ENCODE assay signal across 7 cellular contexts in genomic region chr1:1318131-1318652, GRCh38. TPM values are rescaled to one million over a fixed set of nuclear protein-coding genes. Genes with fewer than 3 reads are reported as not detected.
A peak's percentile ranks its signal among the peaks of the same experiment; 100 is the strongest.
DNase-seq lines count a peak whose midpoint lies in the region; TF ChIP-seq lines count a peak whose summit lies in the region.
"Had no signal": no experiment of that assay in that cellular context is flagged by ENCODE, and none has a peak within 500 bp of the region (broad histone marks: within the 10 kb centered on the region; RNA-seq: fewer than 3 reads in every experiment).

No MANE protein-coding gene starts in this region.

- TF ChIP-seq CTCF in fibroblast of the aortic adventitia (IDR thresholded peaks at IDR 0.05; ENCODE audit: insufficient read depth, low read length) (no peak), transverse colon (IDR thresholded peaks at IDR 0.05) (no peak)

- peaks cover 0 to 12% (median 5%) of the 10 kb centered on the region in 4 donors for H3K36me3 ChIP-seq in transverse colon

- H3K27ac Mint-ChIP-seq in activated T-cell treated with anti-CD3 and anti-CD28 coated beads, Interleukin-2, amount 50 U/mL, for 24 hours, result peak overlapping the region; percentile 52
- H3K27ac Mint-ChIP-seq: activated naive CD8-positive, alpha-beta T cell treated with anti-CD3 and anti-CD28 coated beads, Interleukin-2, amount 10 ng/mL, durations not matched to agents 7 days and 5 days had no signal

- in situ Hi-C loops in transverse colon (cut with MboI; ENCODE audit: low pct_ligation_motif_present in 1 of 4, low pct_unique_long_range_greater_than_20kb in 1 of 4, low sequenced_read_pairs in 3 of 4), result no loop called here

- H3K27ac ChIP-seq in transverse colon, result peak overlapping the region; percentile 71 to 89 (median 78)

- H3K4me3 ChIP-seq in fibroblast of the aortic adventitia (ENCODE audit: low read depth, low read length), result no peak overlapping the region
- H3K4me3 ChIP-seq in transverse colon, result no peak overlapping the region

- peaks cover 79% of the 10 kb centered on the region for H3K36me3 Mint-ChIP-seq in activated T-cell treated with anti-CD3 and anti-CD28 coated beads, Interleukin-2, amount 50 U/mL, for 24 hours (ENCODE audit: low read depth)

- WGBS in transverse colon (ENCODE audit: low coverage in 1 of 2), 2 donors, result 40 to 56% methylated on average over 9 of the region's 9 CpGs

- no peak for DNase-seq in activated T-cell treated with anti-CD3 and anti-CD28 coated beads, Interleukin-2, amount 50 U/mL, for 24 hours
- DNase-seq in activated T-cell treated with anti-CD3 and anti-CD28 coated beads, Interleukin-2, amount 50 U/mL, for 48 hours, result no peak
- peak; percentile 96 for DNase-seq in fibroblast of the aortic adventitia (ENCODE audit: low read depth)
- peak; percentile 80 for DNase-seq in transverse colon
- no peak for DNase-seq in KG1 (lab: John Stamatoyannopoulos, UW)
- no peak for DNase-seq in GF-D8 (lab: John Stamatoyannopoulos, UW)
- DNase-seq: activated naive CD8-positive, alpha-beta T cell treated with anti-CD3 and anti-CD28 coated beads, Interleukin-2, amount 10 ng/mL, durations not matched to agents 7 days and 5 days had no signal

- H3K27me3 ChIP-seq in transverse colon, result no peaks in the 10 kb centered on the region

- no peak for TF ChIP-seq POLR2A in transverse colon (IDR thresholded peaks at IDR 0.05)

- no peak overlapping the region for H3K4me3 Mint-ChIP-seq in activated T-cell treated with anti-CD3 and anti-CD28 coated beads, Interleukin-2, amount 50 U/mL, for 24 hours
- H3K4me3 Mint-ChIP-seq: activated naive CD8-positive, alpha-beta T cell treated with anti-CD3 and anti-CD28 coated beads, Interleukin-2, amount 10 ng/mL, durations not matched to agents 7 days and 5 days had no signal

- no peaks in the 10 kb centered on the region for H3K9me3 ChIP-seq in transverse colon

- intact Hi-C loops in transverse colon (cut with DNase I; ENCODE audit: low total_unique reads), result no loop called here

- H3K9me3 Mint-ChIP-seq in activated T-cell treated with anti-CD3 and anti-CD28 coated beads, Interleukin-2, amount 50 U/mL, for 24 hours, result no peaks in the 10 kb centered on the region
- H3K9me3 Mint-ChIP-seq: activated naive CD8-positive, alpha-beta T cell treated with anti-CD3 and anti-CD28 coated beads, Interleukin-2, amount 10 ng/mL, durations not matched to agents 7 days and 5 days had no signal

- H3K27me3 Mint-ChIP-seq in activated T-cell treated with anti-CD3 and anti-CD28 coated beads, Interleukin-2, amount 50 U/mL, for 24 hours, result no peaks in the 10 kb centered on the region
- H3K27me3 Mint-ChIP-seq: activated naive CD8-positive, alpha-beta T cell treated with anti-CD3 and anti-CD28 coated beads, Interleukin-2, amount 10 ng/mL, durations not matched to agents 7 days and 5 days had no signal

- peaks cover 19 to 39% (median 21%) of the 10 kb centered on the region in 4 donors for H3K4me1 ChIP-seq in transverse colon

- H3K4me1 Mint-ChIP-seq in activated T-cell treated with anti-CD3 and anti-CD28 coated beads, Interleukin-2, amount 50 U/mL, for 24 hours (ENCODE audit: low read depth), result peaks cover 23% of the 10 kb centered on the region

- TF ChIP-seq EP300 in transverse colon (IDR thresholded peaks at IDR 0.05; ENCODE audit: low read depth), result no peak

RNA-seq across cellular contexts. Expression of gene INTS11, which starts 6.3 kb away (rescaled TPM):
- total RNA-seq in fibroblast of the aortic adventitia (ENCODE audit: low replicate concordance) (35.0 and 53.1 TPM in 2 replicates), transverse colon (100 to 1,000 TPM; 118 to 424 (median 140) TPM)

RNA-seq across cellular contexts. Expression of gene CPTP, which starts 6.4 kb away (rescaled TPM):
- total RNA-seq in fibroblast of the aortic adventitia (ENCODE audit: low replicate concordance), result 9.4 and 17.7 TPM in 2 replicates
- total RNA-seq in transverse colon, result 100 to 1,000 TPM in 1 of 4 donors, 10 to 100 TPM in 3; 48.0 to 134 (median 77.7) TPM

RNA-seq across cellular contexts. Expression of gene PUSL1, which starts 9.8 kb away (rescaled TPM):
- total RNA-seq in fibroblast of the aortic adventitia (ENCODE audit: low replicate concordance) (21.3 and 25.9 TPM in 2 replicates), transverse colon (10 to 100 TPM in 3 of 4 donors, 1 to 10 TPM in 1; 7.0 to 35.9 (median 20.5) TPM)

RNA-seq across cellular contexts. Expression of gene ACAP3, which starts 10.5 kb away (rescaled TPM):
- total RNA-seq in fibroblast of the aortic adventitia (ENCODE audit: low replicate concordance) (43.2 and 106 TPM in 2 replicates), transverse colon (100 to 1,000 TPM in 2 of 4 donors, 10 to 100 TPM in 2; 52.4 to 190 (median 99.5) TPM)

RNA-seq across cellular contexts. Expression of gene TAS1R3, which starts 12.9 kb away (rescaled TPM):
- total RNA-seq in fibroblast of the aortic adventitia (ENCODE audit: low replicate concordance), result 0.09 and 0.57 TPM in 2 replicates
- 1 to 10 TPM in 2 of 4 donors, under 1 TPM in 1, not detected in 1; 0.40 to 2.0 (median 1.9) TPM for total RNA-seq in transverse colon

Comparison
In these comparisons a context has a peak if more than half of its experiments do, and no peak if none do; other contexts are left out.
1. DNase-seq: peak in fibroblast of the aortic adventitia (single experiment) and transverse colon (single experiment); none in activated T-cell treated with anti-CD3 and anti-CD28 coated beads, Interleukin-2, amount 50 U/mL, for 24 hours (single experiment), activated T-cell treated with anti-CD3 and anti-CD28 coated beads, Interleukin-2, amount 50 U/mL, for 48 hours (0 of 2), KG1 (single experiment) and GF-D8 (single experiment).